In the genomic region with DNA sequence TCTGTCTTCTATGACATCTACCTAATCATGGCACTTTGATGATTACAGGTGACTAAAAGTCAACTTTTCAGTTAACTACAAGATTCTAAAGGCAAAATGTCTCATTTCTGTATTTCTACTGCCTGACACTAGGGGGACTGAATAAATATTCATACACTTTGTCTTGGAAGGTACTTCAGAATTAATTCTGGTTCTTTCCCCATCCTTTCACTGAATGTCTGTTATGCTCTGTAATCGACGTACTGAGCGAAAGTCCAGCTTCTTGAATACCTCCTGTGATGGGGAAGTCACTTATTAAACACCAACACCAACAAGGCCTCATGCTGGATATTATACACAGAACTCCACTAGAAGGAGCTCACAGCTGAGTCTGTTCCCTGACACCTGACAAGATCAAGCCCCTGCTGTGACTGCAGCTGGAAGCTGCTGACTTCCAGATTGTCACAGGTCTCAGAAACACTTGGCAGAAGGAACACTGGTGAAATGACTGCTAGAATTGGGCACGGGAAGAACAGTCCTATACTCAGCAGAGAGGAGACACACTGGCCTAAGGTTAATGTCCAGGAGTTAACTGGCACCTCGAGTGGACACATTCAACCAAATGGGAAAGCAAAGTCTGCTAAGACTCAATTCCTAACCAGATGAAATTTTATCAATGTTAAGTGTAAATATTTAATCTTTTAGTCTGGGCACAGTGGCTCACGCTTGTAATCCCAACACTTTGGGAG, we compare ENCODE assay signal across 13 cellular contexts. TPM values are rescaled to one million over a fixed set of nuclear protein-coding genes. Genes with fewer than 3 reads are reported as not detected.
A peak's percentile ranks its signal among the peaks of the same experiment; 100 is the strongest.
DNase-seq lines count a peak whose midpoint lies in the region; TF ChIP-seq lines count a peak whose summit lies in the region.
"Had no signal": no experiment of that assay in that cellular context is flagged by ENCODE, and none has a peak within 500 bp of the region (broad histone marks: within the 10 kb centered on the region; RNA-seq: fewer than 3 reads in every experiment).

No MANE protein-coding gene starts in this region.

- no peaks in the 10 kb centered on the region for H3K9me2 ChIP-seq in PC-9 (ENCODE audit: insufficient read depth)

- no peaks in the 10 kb centered on the region for H3K4me1 ChIP-seq in PC-9 (replicated peaks; ENCODE audit: insufficient read depth)
- H3K4me1 ChIP-seq: BLaER1, colonic mucosa had no signal

- POLR2A ChIA-PET in PC-9 (lab: Charles Lee; ENCODE audit: unreplicated experiment), result no interaction called here

- intact Hi-C loops in activated CD4-positive, alpha-beta T cell treated with anti-CD3 and anti-CD28 coated beads, Interleukin-2, amount 10 ng/mL, durations not matched to agents 24 days and 14 days (cut with micrococcal nuclease), result no loop called here
- intact Hi-C loops in PC-9 (cut with micrococcal nuclease; ENCODE audit: unreplicated experiment), result no loop called here

- CTCF ChIA-PET in PC-9 (lab: Charles Lee), result interaction anchor here (0.6 to 0.7 kb wide), 2 partner anchors 11 to 72 kb away, joined by 3 read pairs; no protein-coding TSS in a partner anchor

- H3K79me2 ChIP-seq in PC-9 (ENCODE audit: low read depth), result no peaks in the 10 kb centered on the region

- BruUV-seq in PC-9 (replicated peaks; lab: Mats Ljungman, UMichigan), result no TSS peak

- H3K27me3 ChIP-seq in PC-9 (ENCODE audit: insufficient read depth, low read depth) (no peaks in the 10 kb centered on the region), MG63 (no peaks in the 10 kb centered on the region)
- H3K27me3 ChIP-seq: BLaER1, colonic mucosa had no signal

- no peak overlapping the region for H2AFZ ChIP-seq in PC-9

- H3F3A ChIP-seq in PC-9 (ENCODE audit: insufficient read depth, low read depth), result no peaks in the 10 kb centered on the region

- H3K27ac ChIP-seq in PC-9, result no peak overlapping the region
- H3K27ac ChIP-seq: BLaER1, colonic mucosa had no signal

- H4K20me1 ChIP-seq in PC-9 (ENCODE audit: insufficient read depth), result no peaks in the 10 kb centered on the region
- H4K20me1 ChIP-seq: BLaER1 had no signal

- H3K9me3 ChIP-seq in PC-9 (ENCODE audit: insufficient read depth, low read depth) (no peaks in the 10 kb centered on the region), MG63 (no peaks in the 10 kb centered on the region)
- H3K9me3 ChIP-seq: BLaER1, colonic mucosa had no signal

- no peak overlapping the region for H3K4me2 ChIP-seq in PC-9
- H3K4me2 ChIP-seq: BLaER1 had no signal

- H3K36me3 ChIP-seq in PC-9 (ENCODE audit: low read depth) (0 out of 2 replicates have a peak, but pooled peaks cover 6% of the 10 kb centered on the region), MG63 (no peaks in the 10 kb centered on the region)
- H3K36me3 ChIP-seq: colonic mucosa had no signal

- H3K36me3 Mint-ChIP-seq in activated CD4-positive, alpha-beta T cell treated with anti-CD3 and anti-CD28 coated beads, Interleukin-2, amount 10 ng/mL, durations not matched to agents 24 days and 14 days (ENCODE audit: low read depth), result peaks cover 44% of the 10 kb centered on the region

- no peaks in the 10 kb centered on the region for H3K9me3 Mint-ChIP-seq in activated CD4-positive, alpha-beta T cell treated with anti-CD3 and anti-CD28 coated beads, Interleukin-2, amount 10 ng/mL, durations not matched to agents 24 days and 14 days
- H3K9me3 Mint-ChIP-seq: memory B cell had no signal

- peaks cover 9% of the 10 kb centered on the region for H3K4me1 Mint-ChIP-seq in activated CD4-positive, alpha-beta T cell treated with anti-CD3 and anti-CD28 coated beads, Interleukin-2, amount 10 ng/mL, durations not matched to agents 24 days and 14 days
- H3K4me1 Mint-ChIP-seq: memory B cell had no signal

- H3K4me3 ChIP-seq in PC-9, result no peak overlapping the region
- no peak overlapping the region for H3K4me3 ChIP-seq in fibroblast of mammary gland (ENCODE audit: control insufficient read depth, low read depth, low read length)
- no peak overlapping the region for H3K4me3 ChIP-seq in retinal pigment epithelial cell (ENCODE audit: low read length)
- H3K4me3 ChIP-seq in MG63, result no peak overlapping the region
- H3K4me3 ChIP-seq: BLaER1, colonic mucosa had no signal

- H3K4me3 Mint-ChIP-seq in activated CD4-positive, alpha-beta T cell treated with anti-CD3 and anti-CD28 coated beads, Interleukin-2, amount 10 ng/mL, durations not matched to agents 24 days and 14 days, result no peak overlapping the region
- H3K4me3 Mint-ChIP-seq: memory B cell had no signal

- no peaks in the 10 kb centered on the region for H3K27me3 Mint-ChIP-seq in activated CD4-positive, alpha-beta T cell treated with anti-CD3 and anti-CD28 coated beads, Interleukin-2, amount 10 ng/mL, durations not matched to agents 24 days and 14 days
- H3K27me3 Mint-ChIP-seq: memory B cell had no signal

- H3K27ac Mint-ChIP-seq in activated CD4-positive, alpha-beta T cell treated with anti-CD3 and anti-CD28 coated beads, Interleukin-2, amount 10 ng/mL, durations not matched to agents 24 days and 14 days, result peak overlapping the region; percentile 67
- H3K27ac Mint-ChIP-seq: memory B cell had no signal

- no peak for DNase-seq in activated CD4-positive, alpha-beta T cell treated with anti-CD3 and anti-CD28 coated beads, Interleukin-2, amount 10 ng/mL, durations not matched to agents 24 days and 14 days
- DNase-seq in activated CD4-positive, alpha-beta T cell treated with anti-CD3 and anti-CD28 coated beads, Interleukin-2, amount 50 U/mL, for 4 hours, result no peak
- DNase-seq in PC-9 (no peak), fibroblast of mammary gland (ENCODE audit: low read depth) (peak; percentile 6), retinal pigment epithelial cell (ENCODE audit: low read depth) (no peak), NCI-H1436 (lab: John Stamatoyannopoulos, UW) (no peak), MG63 (no peak), T-helper 9 cell (no peak)
- DNase-seq: activated CD4-positive, alpha-beta T cell treated with anti-CD3 and anti-CD28 coated beads, Interleukin-2, amount 50 U/mL, for 1 hour; colonic mucosa; NCI-H510A treated with DMSO at 0.1 percent for 48 hours had no signal

- TF ChIP-seq CTCF in PC-9 (conservative IDR thresholded peaks at IDR 0.05), result peak; percentile 61
- TF ChIP-seq CTCF in fibroblast of mammary gland (conservative IDR thresholded peaks at IDR 0.05; ENCODE audit: control insufficient read depth, insufficient read depth, low read depth, low read length), result peak; percentile 49
- peak; percentile 44 for TF ChIP-seq CTCF in retinal pigment epithelial cell (conservative IDR thresholded peaks at IDR 0.05; ENCODE audit: low read depth, low read length)

RNA-seq across cellular contexts. Expression of gene CMC2, which starts 31.9 kb away (rescaled TPM):
- 130 and 137 TPM in 2 replicates for total RNA-seq in activated CD4-positive, alpha-beta T cell treated with anti-CD3 and anti-CD28 coated beads, Interleukin-2, amount 10 ng/mL, durations not matched to agents 24 days and 14 days
- 89.5 and 106 TPM in 2 replicates for total RNA-seq in PC-9 (2021)
- total RNA-seq in MG63 (2014; rRNA removed; shearing (Covaris generic); ENCODE audit: low replicate concordance), result 69.6 and 184 TPM in 2 replicates

RNA-seq across cellular contexts. Expression of gene CENPN, which starts 32.2 kb away (rescaled TPM):
- 61.8 and 63.3 TPM in 2 replicates for total RNA-seq in activated CD4-positive, alpha-beta T cell treated with anti-CD3 and anti-CD28 coated beads, Interleukin-2, amount 10 ng/mL, durations not matched to agents 24 days and 14 days
- 68.9 and 84.2 TPM in 2 replicates for total RNA-seq in PC-9 (2021)
- total RNA-seq in MG63 (2014; rRNA removed; shearing (Covaris generic); ENCODE audit: low replicate concordance), result 68.7 and 88.9 TPM in 2 replicates
